Comparison of ENCODE assay signal across 1 cellular context in genomic region chr20:19835533-19836222, GRCh38.
TF ChIP-seq lines count a peak whose summit lies in the region.

No MANE protein-coding gene starts in this region.

TF ChIP-seq in HepG2, 621 proteins besides CTCF, POLR2A, EP300 and RAD21 (continued from another document):
- TF ChIP-seq PRDM15 (CRISPR knock-in tag; IDR thresholded peaks at IDR 0.05), result no peak
- no peak for TF ChIP-seq ZIK1 (CRISPR knock-in tag; IDR thresholded peaks at IDR 0.05; ENCODE audit: borderline replicate concordance, low read depth)
- TF ChIP-seq CENPBD1 (CRISPR knock-in tag; IDR thresholded peaks at IDR 0.05; ENCODE audit: borderline replicate concordance, low read depth), result no peak
- TF ChIP-seq MLLT10 (CRISPR knock-in tag; IDR thresholded peaks at IDR 0.05), result no peak
- TF ChIP-seq CSRNP1 (CRISPR knock-in tag; IDR thresholded peaks at IDR 0.05), result no peak
